In the genomic region with DNA sequence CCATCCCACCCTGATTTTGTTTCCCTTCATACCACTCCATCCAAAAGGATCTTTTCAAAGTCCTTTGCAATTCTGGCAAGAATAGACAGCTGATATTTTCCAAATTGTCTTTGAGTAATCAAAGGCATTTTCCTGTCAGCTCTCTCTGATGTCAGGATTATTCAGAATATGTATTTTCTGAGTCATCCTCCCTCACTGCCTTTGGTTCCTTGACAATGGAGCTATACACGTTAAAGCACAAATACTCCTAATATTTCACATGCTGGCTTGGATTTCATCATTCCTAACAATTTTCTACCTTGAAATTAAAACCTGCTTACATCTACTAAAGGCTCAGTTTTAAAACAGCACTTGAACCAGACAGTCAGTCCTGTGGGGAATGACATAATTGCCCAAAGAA, we compare ENCODE assay signal across 17 cellular contexts.
DNase-seq lines count a peak whose midpoint lies in the region; ATAC-seq, FAIRE-seq and TF ChIP-seq lines count a peak whose summit lies in the region.
"Had no signal": no experiment of that assay in that cellular context is flagged by ENCODE, and none has a peak within 500 bp of the region (broad histone marks: within the 10 kb centered on the region; RNA-seq: fewer than 3 reads in every experiment).

No MANE protein-coding gene starts in this region.

- H3K9ac ChIP-seq in GM23248: no peak overlapping the region

- peak overlapping the region; percentile 65 for H3K4me3 Mint-ChIP-seq in activated naive CD8-positive, alpha-beta T cell
- H3K4me3 Mint-ChIP-seq in T-helper 2 cell treated with Interferon-gamma antibody and Interleukin-4, amounts not matched to agents 5 μg/mL and 100 μg/mL, for 36 hours: no peak overlapping the region

- TF ChIP-seq POLR2A in A549 (IDR thresholded peaks at IDR 0.05; ENCODE audit: low read length): no peak
- no peak for TF ChIP-seq POLR2A in thyroid gland (IDR thresholded peaks at IDR 0.05)
- no peak for TF ChIP-seq POLR2A in esophagus muscularis mucosa (IDR thresholded peaks at IDR 0.05; ENCODE audit: low read depth)

- in situ Hi-C loops in GM23248 (cut with MboI): no loop called here

- peaks cover 9% of the 10 kb centered on the region for H3K27me3 Mint-ChIP-seq in activated naive CD8-positive, alpha-beta T cell
- peaks cover 18% of the 10 kb centered on the region for H3K27me3 Mint-ChIP-seq in T-helper 2 cell treated with Interferon-gamma antibody and Interleukin-4, amounts not matched to agents 5 μg/mL and 100 μg/mL, for 36 hours (ENCODE audit: low read depth)

- CTCF ChIA-PET in A549 (lab: Yijun Ruan, JAX): interaction anchor here (0.7 to 1.6 kb wide), 2 partner anchors 115 to 382 kb away, joined by 3 read pairs; no protein-coding TSS in a partner anchor

- POLR2A ChIA-PET in A549 (lab: Yijun Ruan, JAX): no interaction called here

- FAIRE-seq in A549 (lab: Jason Lieb, UNC): no peak
- FAIRE-seq: HepG2 had no signal

- H3K4me1 Mint-ChIP-seq in activated naive CD8-positive, alpha-beta T cell (ENCODE audit: low read depth): peaks cover 26% of the 10 kb centered on the region
- peaks cover 30% of the 10 kb centered on the region for H3K4me1 Mint-ChIP-seq in T-helper 2 cell treated with Interferon-gamma antibody and Interleukin-4, amounts not matched to agents 5 μg/mL and 100 μg/mL, for 36 hours (ENCODE audit: low read depth)

- H3K9me3 Mint-ChIP-seq in activated naive CD8-positive, alpha-beta T cell (ENCODE audit: low read depth): no peaks in the 10 kb centered on the region
- H3K9me3 Mint-ChIP-seq in T-helper 2 cell treated with Interferon-gamma antibody and Interleukin-4, amounts not matched to agents 5 μg/mL and 100 μg/mL, for 36 hours: peaks cover 10% of the 10 kb centered on the region

- DNase-seq in A549 (ENCODE audit: low read depth in 1 of 2, low spot score in 1 of 2) (no peak), GM23248 (peak; percentile 50), fibroblast of the aortic adventitia (ENCODE audit: low read depth) (peak; percentile 23), thyroid gland (no peak), esophagus muscularis mucosa (ENCODE audit: extremely low spot score) (no peak), GM19240 (ENCODE audit: insufficient read length, low spot score) (no peak)
- no peak for DNase-seq in T-helper 2 cell treated with Interferon-gamma antibody and Interleukin-4, amounts not matched to agents 5 μg/mL and 100 μg/mL, for 36 hours (ENCODE audit: low spot score)
- DNase-seq: AML-193, Calu3, esophagus squamous epithelium, GDM1, left ventricle myocardium superior, NCI-H2029 treated with DMSO at 0.1 percent for 48 hours, NCI-H774 had no signal

- H3K9me3 ChIP-seq in A549: peaks cover 5% of the 10 kb centered on the region; the same call in 1 of the 3 replicates
- H3K9me3 ChIP-seq in GM23248 (ENCODE audit: low read depth): no peaks in the 10 kb centered on the region
- H3K9me3 ChIP-seq in thyroid gland: no peaks in the 10 kb centered on the region
- H3K9me3 ChIP-seq in esophagus muscularis mucosa: no peaks in the 10 kb centered on the region
- H3K9me3 ChIP-seq: esophagus squamous epithelium had no signal

- TF ChIP-seq RAD21 in A549 (conservative IDR thresholded peaks at IDR 0.05 in 1 of 2, IDR thresholded peaks at IDR 0.05 in 1 of 2): no peak

- no peak overlapping the region for H2AFZ ChIP-seq in GM23248

- intact Hi-C loops in thyroid gland (cut with DNase I) (no loop called here), esophagus muscularis mucosa (cut with DNase I) (no loop called here)

- no peak for TF ChIP-seq CTCF in A549 (IDR thresholded peaks at IDR 0.05)
- TF ChIP-seq CTCF in fibroblast of the aortic adventitia (IDR thresholded peaks at IDR 0.05; ENCODE audit: insufficient read depth, low read length): no peak
- no peak for TF ChIP-seq CTCF in thyroid gland (IDR thresholded peaks at IDR 0.05)
- TF ChIP-seq CTCF in esophagus muscularis mucosa (IDR thresholded peaks at IDR 0.05): no peak

- no peak overlapping the region for H3K27ac ChIP-seq in A549
- no peak overlapping the region for H3K27ac ChIP-seq in GM23248
- H3K27ac ChIP-seq in thyroid gland: no peak overlapping the region
- H3K27ac ChIP-seq in esophagus muscularis mucosa (replicated peaks in 1 of 4): no peak overlapping the region

- TF ChIP-seq EP300 in A549 (IDR thresholded peaks at IDR 0.05) (no peak), esophagus muscularis mucosa (IDR thresholded peaks at IDR 0.05) (no peak)

- no peaks in the 10 kb centered on the region for H4K20me1 ChIP-seq in GM23248 (ENCODE audit: insufficient read depth)

- 4% methylated on average over 1 of the region's 1 CpG for WGBS in A549 (ENCODE audit: missing lambda C conversion rate)
- WGBS in GM23248 (ENCODE audit: low coverage in 1 of 2, low lambda C conversion rate in 2 of 2, missing lambda C conversion rate in 2 of 2), 2 experiments: 0 to 13% methylated on average over 1 of the region's 1 CpG
- WGBS in thyroid gland, 2 donors: 80 to 82% methylated on average over 1 of the region's 1 CpG
- WGBS in esophagus muscularis mucosa: 35% methylated on average over 1 of the region's 1 CpG

- peak overlapping the region; percentile 92 for H3K27ac Mint-ChIP-seq in activated naive CD8-positive, alpha-beta T cell
- no peak overlapping the region for H3K27ac Mint-ChIP-seq in T-helper 2 cell treated with Interferon-gamma antibody and Interleukin-4, amounts not matched to agents 5 μg/mL and 100 μg/mL, for 36 hours

- H3K4me1 ChIP-seq in A549 (peaks cover 8% of the 10 kb centered on the region; the same call in 2 of the 3 replicates), GM23248 (ENCODE audit: insufficient read depth) (peaks cover 7% of the 10 kb centered on the region; the same call in 1 of the 2 replicates), thyroid gland (no peaks in the 10 kb centered on the region), esophagus muscularis mucosa (peaks cover 0 to 6% (median 0%) of the 10 kb centered on the region in 4 donors)

- no peaks in the 10 kb centered on the region for H3K79me2 ChIP-seq in GM23248 (ENCODE audit: insufficient read depth)

- no peak overlapping the region for H3K4me3 ChIP-seq in A549
- no peak overlapping the region for H3K4me3 ChIP-seq in GM23248
- H3K4me3 ChIP-seq in fibroblast of the aortic adventitia (ENCODE audit: low read depth, low read length): no peak overlapping the region
- no peak overlapping the region for H3K4me3 ChIP-seq in thyroid gland (replicated peaks in 1 of 3)
- H3K4me3 ChIP-seq in esophagus muscularis mucosa: no peak overlapping the region
- H3K4me3 ChIP-seq: esophagus squamous epithelium had no signal

- no peaks in the 10 kb centered on the region for H3K9me2 ChIP-seq in GM23248 (ENCODE audit: insufficient read depth)

- no peaks in the 10 kb centered on the region for H3K27me3 ChIP-seq in GM23248 (replicated peaks; ENCODE audit: insufficient read depth)
- H3K27me3 ChIP-seq in thyroid gland: no peaks in the 10 kb centered on the region
- no peaks in the 10 kb centered on the region for H3K27me3 ChIP-seq in esophagus muscularis mucosa
- H3K27me3 ChIP-seq: esophagus squamous epithelium had no signal

- peaks cover 14% of the 10 kb centered on the region for H3F3A ChIP-seq in GM23248 (ENCODE audit: insufficient read depth)

- peak overlapping the region; percentile 15; the same call in 1 of the 3 replicates for H3K4me2 ChIP-seq in A549
- no peak overlapping the region for H3K4me2 ChIP-seq in GM23248 (ENCODE audit: unreplicated experiment)

- H3K36me3 Mint-ChIP-seq in activated naive CD8-positive, alpha-beta T cell: no peaks in the 10 kb centered on the region
- no peaks in the 10 kb centered on the region for H3K36me3 Mint-ChIP-seq in T-helper 2 cell treated with Interferon-gamma antibody and Interleukin-4, amounts not matched to agents 5 μg/mL and 100 μg/mL, for 36 hours (ENCODE audit: low read depth)

- ATAC-seq in A549: 0 out of 6 replicates have a peak, but pooled peaks of 1 of the 2 experiments have one; percentile 50
- ATAC-seq: HepG2, left ventricle myocardium superior, Panc1 had no signal

- H3K36me3 ChIP-seq in GM23248 (ENCODE audit: low read depth) (no peaks in the 10 kb centered on the region), thyroid gland (no peaks in the 10 kb centered on the region), esophagus muscularis mucosa (no peaks in the 10 kb centered on the region)
- H3K36me3 ChIP-seq: esophagus squamous epithelium had no signal

TF ChIP-seq in A549, 52 proteins besides CTCF, POLR2A, EP300 and RAD21:
- TF ChIP-seq CHD2 (IDR thresholded peaks at IDR 0.05; ENCODE audit: low read length, partially characterized antibody): no peak
- TF ChIP-seq, protein P1, sequence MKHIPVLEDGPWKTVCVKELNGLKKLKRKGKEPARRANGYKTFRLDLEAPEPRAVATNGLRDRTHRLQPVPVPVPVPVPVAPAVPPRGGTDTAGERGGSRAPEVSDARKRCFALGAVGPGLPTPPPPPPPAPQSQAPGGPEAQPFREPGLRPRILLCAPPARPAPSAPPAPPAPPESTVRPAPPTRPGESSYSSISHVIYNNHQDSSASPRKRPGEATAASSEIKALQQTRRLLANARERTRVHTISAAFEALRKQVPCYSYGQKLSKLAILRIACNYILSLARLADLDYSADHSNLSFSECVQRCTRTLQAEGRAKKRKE (CRISPR knock-in tag; IDR thresholded peaks at IDR 0.05; ENCODE audit: low read depth): no peak
- TF ChIP-seq MAX (IDR thresholded peaks at IDR 0.05): no peak
- no peak for TF ChIP-seq RARB (CRISPR knock-in tag; IDR thresholded peaks at IDR 0.05)
- TF ChIP-seq ZC3H11A (IDR thresholded peaks at IDR 0.05): no peak
- no peak for TF ChIP-seq RNF2 (IDR thresholded peaks at IDR 0.05; ENCODE audit: borderline replicate concordance, low read depth)

Comparison
In these comparisons a context has a peak if more than half of its experiments do, and no peak if none do; other contexts are left out.
1. DNase-seq: peak in GM23248 (single experiment) and fibroblast of the aortic adventitia (single experiment); none in A549 (0 of 2), thyroid gland (0 of 2), T-helper 2 cell treated with Interferon-gamma antibody and Interleukin-4, amounts not matched to agents 5 μg/mL and 100 μg/mL, for 36 hours (single experiment), esophagus muscularis mucosa (single experiment) and GM19240 (single experiment).